ENCODE assay signal across 8 cellular contexts in the genomic region with DNA sequence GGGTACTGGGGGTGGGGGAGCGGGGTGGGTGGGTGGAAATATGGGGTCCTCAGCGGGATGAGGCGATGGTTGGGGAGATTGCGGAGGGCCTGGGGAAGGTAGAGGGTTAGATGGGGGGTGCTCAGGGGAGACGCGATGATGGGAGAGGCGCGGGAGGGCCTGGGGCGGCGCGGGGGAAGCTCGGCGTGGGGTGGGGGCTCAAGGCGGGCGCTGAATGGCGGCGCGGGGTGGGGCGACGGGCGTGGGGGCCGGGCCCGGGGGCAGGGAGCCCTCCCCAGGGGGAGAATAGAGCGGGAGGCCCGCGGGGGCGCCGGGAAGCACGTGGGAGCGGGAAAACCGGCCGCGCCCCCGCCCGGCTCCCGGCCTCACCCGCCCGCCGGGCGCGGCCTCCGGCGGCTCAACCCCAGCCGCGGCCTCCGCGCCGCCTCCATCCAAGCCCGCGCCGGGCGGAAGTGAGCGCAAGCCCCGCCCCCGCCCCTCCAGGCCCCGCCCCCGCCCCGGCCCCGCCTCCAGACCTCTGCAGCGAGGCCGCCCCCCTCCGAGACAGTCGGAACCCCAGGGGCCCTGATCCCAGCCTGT. TPM values are rescaled to one million over a fixed set of nuclear protein-coding genes. Genes with fewer than 3 reads are reported as not detected.
A peak's percentile ranks its signal among the peaks of the same experiment; 100 is the strongest.
DNase-seq lines count a peak whose midpoint lies in the region; TF ChIP-seq lines count a peak whose summit lies in the region.

A gene with protein sequence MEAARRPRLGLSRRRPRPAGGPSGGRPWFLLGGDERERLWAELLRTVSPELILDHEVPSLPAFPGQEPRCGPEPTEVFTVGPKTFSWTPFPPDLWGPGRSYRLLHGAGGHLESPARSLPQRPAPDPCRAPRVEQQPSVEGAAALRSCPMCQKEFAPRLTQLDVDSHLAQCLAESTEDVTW (minus strand): TSS at position 454 of the 579 bp plus-strand sequence. CDS start 23 bp downstream, at position 431.

- DNase-seq in NCI-H2081 (lab: John Stamatoyannopoulos, UW), result peak; percentile 50 to 75
- DNase-seq in NCI-H2081 treated with DMSO at 0.1 percent for 48 hours (lab: John Stamatoyannopoulos, UW), result no peak
- peak; percentile 63 for DNase-seq in GOT3 (lab: John Stamatoyannopoulos, UW)
- no peak for DNase-seq in LNCaP clone FGC (ENCODE audit: low read depth)
- DNase-seq in activated CD4-positive, CD25-positive, alpha-beta regulatory T cell treated with anti-CD3 and anti-CD28 coated beads, Interleukin-2, amount 50 U/mL, for 16 hours (ENCODE audit: low read depth, low spot score), result peak; percentile 52
- DNase-seq in effector CD4-positive, alpha-beta T cell, result peak; percentile 60
- peak; percentile 66 to 73 for DNase-seq in lung microvascular endothelial cell (ENCODE audit: low read depth in 2 of 2)
- peak; percentile 54 to 66 for DNase-seq in stimulated activated CD8-positive, alpha-beta memory T cell treated with anti-CD3 and anti-CD28 coated beads, Interleukin-2, amount 100 ng/mL, for 1 hour (ENCODE audit: low read depth in 2 of 2)

- H3K4me3 ChIP-seq in LNCaP clone FGC (ENCODE audit: low read depth, low read length), result peak within 1 kb of the TSS; percentile 61

- no peak for TF ChIP-seq CTCF in LNCaP clone FGC (IDR thresholded peaks at IDR 0.05; ENCODE audit: control insufficient read depth, extremely low read depth, insufficient read depth)

RNA-seq across cellular contexts. Expression of the gene that starts here (rescaled TPM):
- 14.8 and 19.8 TPM in 2 replicates for total RNA-seq in lung microvascular endothelial cell

Comparison
In these comparisons a context has a peak if more than half of its experiments do, and no peak if none do; other contexts are left out.
1. DNase-seq: peak in NCI-H2081 (2 of 2), GOT3 (single experiment), activated CD4-positive, CD25-positive, alpha-beta regulatory T cell treated with anti-CD3 and anti-CD28 coated beads, Interleukin-2, amount 50 U/mL, for 16 hours (single experiment), effector CD4-positive, alpha-beta T cell (single experiment), lung microvascular endothelial cell (2 of 2) and stimulated activated CD8-positive, alpha-beta memory T cell treated with anti-CD3 and anti-CD28 coated beads, Interleukin-2, amount 100 ng/mL, for 1 hour (2 of 2); none in NCI-H2081 treated with DMSO at 0.1 percent for 48 hours (single experiment) and LNCaP clone FGC (single experiment).